ENCODE assay signal across 8 cellular contexts in genomic region chr13:110415669-110416068, GRCh38.
DNase-seq lines count a peak whose midpoint lies in the region; ATAC-seq and TF ChIP-seq lines count a peak whose summit lies in the region.
"Had no signal": no experiment of that assay in that cellular context is flagged by ENCODE, and none has a peak within 500 bp of the region (broad histone marks: within the 10 kb centered on the region; RNA-seq: fewer than 3 reads in every experiment).

No MANE protein-coding gene starts in this region.

- peak overlapping the region; percentile 37 for H3K4me2 ChIP-seq in smooth muscle cell

- ATAC-seq in RWPE2 (ENCODE audit: low read depth), result peak; percentile 34
- peak; percentile 84 for ATAC-seq in foreskin keratinocyte
- ATAC-seq in GM21528 (IDR thresholded peaks at IDR 0.05; ENCODE audit: low FRiP score, unreplicated experiment), result no peak
- no peak for ATAC-seq in GM18873 (IDR thresholded peaks at IDR 0.05; ENCODE audit: low FRiP score, unreplicated experiment)
- no peak for ATAC-seq in GM19351 (IDR thresholded peaks at IDR 0.05; ENCODE audit: unreplicated experiment)

- peaks cover 88% of the 10 kb centered on the region for H3F3A ChIP-seq in smooth muscle cell (ENCODE audit: low read depth)

- H3K4me3 ChIP-seq in HEK293 (ENCODE audit: low read depth, low read length) (no peak overlapping the region), RWPE2 (ENCODE audit: severe bottlenecking) (no peak overlapping the region), smooth muscle cell (no peak overlapping the region)
- H3K4me3 ChIP-seq: ovary had no signal

- no peaks in the 10 kb centered on the region for H3K36me3 ChIP-seq in HEK293 (ENCODE audit: control insufficient read depth in 2 of 2, insufficient read depth in 1 of 2, low read length in 2 of 2)
- H3K36me3 ChIP-seq in RWPE2 (ENCODE audit: low read depth), result peaks cover 45% of the 10 kb centered on the region
- no peaks in the 10 kb centered on the region for H3K36me3 ChIP-seq in smooth muscle cell (ENCODE audit: low read depth)
- H3K36me3 ChIP-seq: ovary had no signal

- POLR2A ChIA-PET in HEK293 (lab: Yijun Ruan, JAX), result no interaction called here

- TF ChIP-seq CTCF in HEK293 (tag by site-specific recombination; IDR thresholded peaks at IDR 0.05) (no peak), RWPE2 (IDR thresholded peaks at IDR 0.05; ENCODE audit: poor library complexity, severe bottlenecking) (no peak), foreskin keratinocyte (conservative IDR thresholded peaks at IDR 0.05) (peak; percentile 46), smooth muscle cell (IDR thresholded peaks at IDR 0.05; ENCODE audit: borderline replicate concordance, insufficient read depth, poor library complexity, severe bottlenecking) (no peak)

- no peak for DNase-seq in RWPE2 (ENCODE audit: low spot score)
- DNase-seq in foreskin keratinocyte, result peak; percentile 39 to 69
- no peak for DNase-seq in smooth muscle cell (lab: John Stamatoyannopoulos, UW; ENCODE audit: unreplicated experiment)
- DNase-seq: ovary had no signal

- peaks cover 59% of the 10 kb centered on the region for H3K79me2 ChIP-seq in smooth muscle cell (ENCODE audit: low read depth)

- CTCF ChIA-PET in HEK293 (lab: Yijun Ruan, JAX), result interaction anchor here (0.5 to 0.9 kb wide), 2 partner anchors 40 to 63 kb away, joined by 4 to 5 read pairs; no protein-coding TSS in a partner anchor

- H3K27ac ChIP-seq in HEK293 (ENCODE audit: extremely low read depth, low read depth, low read length) (no peak overlapping the region), RWPE2 (ENCODE audit: poor library complexity, severe bottlenecking) (no peak overlapping the region), foreskin keratinocyte (no peak overlapping the region), smooth muscle cell (ENCODE audit: low read depth) (peak overlapping the region; percentile 92)

- H3K9me3 ChIP-seq in HEK293 (ENCODE audit: control insufficient read depth, insufficient read depth, low read depth, low read length) (no peaks in the 10 kb centered on the region), RWPE2 (ENCODE audit: severe bottlenecking) (no peaks in the 10 kb centered on the region), smooth muscle cell (replicated peaks; ENCODE audit: low read depth) (no peaks in the 10 kb centered on the region)
- H3K9me3 ChIP-seq: ovary had no signal

- no peaks in the 10 kb centered on the region for H4K20me1 ChIP-seq in smooth muscle cell (ENCODE audit: low read depth)

- H3K9ac ChIP-seq in smooth muscle cell (ENCODE audit: low read depth), result no peak overlapping the region

- H3K27me3 ChIP-seq in RWPE2 (ENCODE audit: insufficient read depth, poor library complexity, severe bottlenecking) (no peaks in the 10 kb centered on the region), foreskin keratinocyte (no peaks in the 10 kb centered on the region), smooth muscle cell (ENCODE audit: low read depth) (no peaks in the 10 kb centered on the region)
- H3K27me3 ChIP-seq: ovary had no signal

- WGBS in smooth muscle cell (ENCODE audit: low lambda C conversion rate), result 69% methylated on average over 8 of the region's 8 CpGs

- H2AFZ ChIP-seq in smooth muscle cell (ENCODE audit: low read depth), result no peak overlapping the region

- H3K4me1 ChIP-seq in HEK293 (ENCODE audit: control insufficient read depth, insufficient read depth, low read length) (no peaks in the 10 kb centered on the region; the same call in 1 of the 2 replicates), RWPE2 (ENCODE audit: insufficient read depth, poor library complexity, severe bottlenecking) (peaks cover 10% of the 10 kb centered on the region), foreskin keratinocyte (peaks cover 3% of the 10 kb centered on the region), smooth muscle cell (ENCODE audit: low read depth) (peaks cover 29% of the 10 kb centered on the region)

TF ChIP-seq in HEK293, 187 proteins besides CTCF, POLR2A, EP300 and RAD21 (continues in another document):
- TF ChIP-seq AEBP2 (tag by site-specific recombination; IDR thresholded peaks at IDR 0.05; ENCODE audit: borderline replicate concordance) (no peak), ZIC2 (tag by site-specific recombination; IDR thresholded peaks at IDR 0.05) (peak; percentile 96), ZNF366 (tag by site-specific recombination; conservative IDR thresholded peaks at IDR 0.05) (peak; percentile 64), ZNF521 (tag by site-specific recombination; IDR thresholded peaks at IDR 0.05) (no peak), ZNF677 (tag by site-specific recombination; IDR thresholded peaks at IDR 0.05) (no peak), ZNF529 (tag by site-specific recombination; IDR thresholded peaks at IDR 0.05; ENCODE audit: insufficient replicate concordance) (no peak), ZNF362 (tag by site-specific recombination; IDR thresholded peaks at IDR 0.05) (0 out of 2 replicates have a peak, but pooled peaks have one; percentile 22), EGR2 (tag by site-specific recombination; IDR thresholded peaks at IDR 0.05; ENCODE audit: low read depth) (peak; percentile 16; the same call in 1 of the 2 replicates), ZFP3 (tag by site-specific recombination; IDR thresholded peaks at IDR 0.05; ENCODE audit: low read depth) (no peak), ZNF629 (tag by site-specific recombination; IDR thresholded peaks at IDR 0.05) (peak; percentile 66), KLF17 (tag by site-specific recombination; IDR thresholded peaks at IDR 0.05) (peak; percentile 78), FEZF1 (tag by site-specific recombination; IDR thresholded peaks at IDR 0.05) (no peak), ZFHX2 (tag by site-specific recombination; conservative IDR thresholded peaks at IDR 0.05) (peak; percentile 40), ZNF548 (tag by site-specific recombination; IDR thresholded peaks at IDR 0.05) (no peak), GLIS1 (tag by site-specific recombination; IDR thresholded peaks at IDR 0.05) (peak; percentile 62; the same call in 1 of the 2 replicates)
- TF ChIP-seq, protein P1, sequence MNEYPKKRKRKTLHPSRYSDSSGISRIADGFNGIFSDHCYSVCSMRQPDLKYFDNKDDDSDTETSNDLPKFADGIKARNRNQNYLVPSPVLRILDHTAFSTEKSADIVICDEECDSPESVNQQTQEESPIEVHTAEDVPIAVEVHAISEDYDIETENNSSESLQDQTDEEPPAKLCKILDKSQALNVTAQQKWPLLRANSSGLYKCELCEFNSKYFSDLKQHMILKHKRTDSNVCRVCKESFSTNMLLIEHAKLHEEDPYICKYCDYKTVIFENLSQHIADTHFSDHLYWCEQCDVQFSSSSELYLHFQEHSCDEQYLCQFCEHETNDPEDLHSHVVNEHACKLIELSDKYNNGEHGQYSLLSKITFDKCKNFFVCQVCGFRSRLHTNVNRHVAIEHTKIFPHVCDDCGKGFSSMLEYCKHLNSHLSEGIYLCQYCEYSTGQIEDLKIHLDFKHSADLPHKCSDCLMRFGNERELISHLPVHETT (tag by site-specific recombination; IDR thresholded peaks at IDR 0.05), result peak; percentile 65
- TF ChIP-seq, protein P2, sequence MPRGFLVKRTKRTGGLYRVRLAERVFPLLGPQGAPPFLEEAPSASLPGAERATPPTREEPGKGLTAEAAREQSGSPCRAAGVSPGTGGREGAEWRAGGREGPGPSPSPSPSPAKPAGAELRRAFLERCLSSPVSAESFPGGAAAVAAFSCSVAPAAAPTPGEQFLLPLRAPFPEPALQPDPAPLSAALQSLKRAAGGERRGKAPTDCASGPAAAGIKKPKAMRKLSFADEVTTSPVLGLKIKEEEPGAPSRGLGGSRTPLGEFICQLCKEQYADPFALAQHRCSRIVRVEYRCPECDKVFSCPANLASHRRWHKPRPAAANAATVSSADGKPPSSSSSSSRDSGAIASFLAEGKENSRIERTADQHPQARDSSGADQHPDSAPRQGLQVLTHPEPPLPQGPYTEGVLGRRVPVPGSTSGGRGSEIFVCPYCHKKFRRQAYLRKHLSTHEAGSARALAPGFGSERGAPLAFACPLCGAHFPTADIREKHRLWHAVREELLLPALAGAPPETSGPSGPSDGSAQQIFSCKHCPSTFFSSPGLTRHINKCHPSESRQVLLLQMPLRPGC (tag by site-specific recombination; IDR thresholded peaks at IDR 0.05), result 0 out of 2 replicates have a peak, but pooled peaks have one; percentile 40

Comparison
In these comparisons a context has a peak if more than half of its experiments do, and no peak if none do; other contexts are left out.
1. ATAC-seq: peak in RWPE2 (single experiment) and foreskin keratinocyte (single experiment); none in GM21528 (single experiment), GM18873 (single experiment) and GM19351 (single experiment).
2. DNase-seq: peak in foreskin keratinocyte (2 of 2); none in RWPE2 (single experiment) and smooth muscle cell (single experiment).